In the genomic region with DNA sequence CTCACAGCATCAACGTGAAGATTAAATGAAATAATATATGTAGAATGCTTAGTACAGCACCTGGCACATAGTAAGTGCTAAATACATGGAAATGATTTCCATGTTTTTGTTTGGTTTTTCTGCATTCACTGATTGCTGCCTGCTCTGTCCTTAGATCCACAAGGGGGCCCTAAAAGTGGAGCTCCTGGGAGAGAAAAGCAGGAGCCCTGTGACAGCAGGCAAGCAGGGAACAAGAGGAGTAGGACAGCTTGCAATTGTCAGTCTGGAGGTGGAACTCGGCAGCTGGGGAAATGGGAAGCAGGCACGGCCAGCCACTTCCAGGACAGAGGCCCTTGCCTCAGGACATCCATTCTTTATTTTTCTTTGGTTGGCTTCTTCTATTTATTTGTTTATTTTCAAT, we compare ENCODE assay signal across 9 cellular contexts.
DNase-seq lines count a peak whose midpoint lies in the region; ATAC-seq and TF ChIP-seq lines count a peak whose summit lies in the region.
"Had no signal": no experiment of that assay in that cellular context is flagged by ENCODE, and none has a peak within 500 bp of the region (broad histone marks: within the 10 kb centered on the region; RNA-seq: fewer than 3 reads in every experiment).

No MANE protein-coding gene starts in this region.

- ATAC-seq in HG03039 (IDR thresholded peaks at IDR 0.05; ENCODE audit: unreplicated experiment), result no peak

- H3F3A ChIP-seq in GM23248 (ENCODE audit: insufficient read depth), result no peaks in the 10 kb centered on the region

- peak; percentile 4 for DNase-seq in GM23248
- DNase-seq in RPMI7951 (ENCODE audit: low read depth), result peak; percentile 41
- DNase-seq in foreskin fibroblast, result peak; percentile 28 to 70
- DNase-seq in posterior cingulate gyrus, result peak in 6 of 10 donors; percentile 4 to 73 (median 36)
- no peak for DNase-seq in HPDE6-E6E7 (ENCODE audit: extremely low spot score)
- no peak for DNase-seq in effector CD4-positive, alpha-beta T cell
- no peak for DNase-seq in NCI-H748 treated with DMSO at 0.1 percent for 48 hours (lab: John Stamatoyannopoulos, UW)
- DNase-seq: NCI-H446 had no signal

- no peaks in the 10 kb centered on the region for H3K9me2 ChIP-seq in GM23248 (ENCODE audit: insufficient read depth)

- peaks cover 44% of the 10 kb centered on the region for H3K27me3 ChIP-seq in GM23248 (replicated peaks; ENCODE audit: insufficient read depth)

- H4K20me1 ChIP-seq in GM23248 (ENCODE audit: insufficient read depth), result no peaks in the 10 kb centered on the region

- in situ Hi-C loops in GM23248 (cut with MboI), result no loop called here

- no peaks in the 10 kb centered on the region for H3K4me1 ChIP-seq in GM23248 (ENCODE audit: insufficient read depth)

- no peak overlapping the region for H3K4me3 ChIP-seq in GM23248
- H3K4me3 ChIP-seq in foreskin fibroblast (ENCODE audit: low read depth in 1 of 2, low read length in 2 of 2), result no peak overlapping the region

- peak; percentile 68 for TF ChIP-seq CTCF in foreskin fibroblast (IDR thresholded peaks at IDR 0.05; ENCODE audit: low read depth, low read length)

- no peaks in the 10 kb centered on the region for H3K9me3 ChIP-seq in GM23248 (ENCODE audit: low read depth)

- no peak overlapping the region for H3K4me2 ChIP-seq in GM23248 (ENCODE audit: unreplicated experiment)

- no peak overlapping the region for H3K27ac ChIP-seq in GM23248

- H3K36me3 ChIP-seq in GM23248 (ENCODE audit: low read depth), result no peaks in the 10 kb centered on the region

- no peaks in the 10 kb centered on the region for H3K79me2 ChIP-seq in GM23248 (ENCODE audit: insufficient read depth)

- 53 to 69% methylated on average over 3 of the region's 3 CpGs for WGBS in GM23248 (ENCODE audit: low coverage in 1 of 2, low lambda C conversion rate in 2 of 2, missing lambda C conversion rate in 2 of 2), 2 experiments

- intact Hi-C loops in posterior cingulate gyrus (cut with DNase I), result no loop called here

- no peak overlapping the region for H2AFZ ChIP-seq in GM23248

- no peak overlapping the region for H3K9ac ChIP-seq in GM23248

Comparison
In these comparisons a context has a peak if more than half of its experiments do, and no peak if none do; other contexts are left out.
1. DNase-seq: peak in GM23248 (single experiment), RPMI7951 (single experiment), foreskin fibroblast (2 of 2) and posterior cingulate gyrus (6 of 10); none in HPDE6-E6E7 (single experiment), effector CD4-positive, alpha-beta T cell (single experiment) and NCI-H748 treated with DMSO at 0.1 percent for 48 hours (single experiment).